ENCODE assay signal across 8 cellular contexts in genomic region chr11:59097938-59098337, GRCh38. TPM values are rescaled to one million over a fixed set of nuclear protein-coding genes. Genes with fewer than 3 reads are reported as not detected.
"Had no signal": no experiment of that assay in that cellular context is flagged by ENCODE, and none has a peak within 500 bp of the region (broad histone marks: within the 10 kb centered on the region; RNA-seq: fewer than 3 reads in every experiment).

No MANE protein-coding gene starts in this region.

RNA-seq across cellular contexts. Expression of gene GLYATL1B, which starts 11.8 kb away (rescaled TPM):
- total RNA-seq: activated CD4-positive, alpha-beta memory T cell treated with anti-CD3 and anti-CD28 coated beads, Interleukin-2, amount 10 ng/mL, durations not matched to agents 7 days and 5 days; activated CD8-positive, alpha-beta memory T cell treated with anti-CD3 and anti-CD28 coated beads, Interleukin-2, amount 10 ng/mL, durations not matched to agents 7 days and 5 days; cerebellum; gastrocnemius medialis; lower lobe of right lung; sciatic nerve; smooth muscle cell; testis had no signal
